1 cellular context compared by ENCODE assay signal in genomic region chr1:15094056-15094455, GRCh38.
TF ChIP-seq lines count a peak whose summit lies in the region.

No MANE protein-coding gene starts in this region.

TF ChIP-seq in H1, 55 proteins besides CTCF, POLR2A, EP300 and RAD21:
- TF ChIP-seq GABPA (IDR thresholded peaks at IDR 0.05; ENCODE audit: borderline replicate concordance, insufficient read depth, low read length) (no peak), HDAC2 (IDR thresholded peaks at IDR 0.05; ENCODE audit: borderline replicate concordance in 1 of 2, low read depth in 2 of 2, low read length in 2 of 2) (no peak), POU5F1 (IDR thresholded peaks at IDR 0.05; ENCODE audit: low read depth, low read length) (no peak), POLR2AphosphoS5 (IDR thresholded peaks at IDR 0.05; ENCODE audit: low read depth, low read length) (no peak), CBX5 (IDR thresholded peaks at IDR 0.05; ENCODE audit: low read depth, low read length) (no peak), TAF1 (IDR thresholded peaks at IDR 0.05; ENCODE audit: low read depth, low read length) (no peak), RNF2 (IDR thresholded peaks at IDR 0.05; ENCODE audit: borderline replicate concordance, low read depth, low read length, missing control alignments, poor library complexity, severe bottlenecking) (no peak)
TF ChIP-seq in H1: peak in this region for 0.
